In the genomic region with DNA sequence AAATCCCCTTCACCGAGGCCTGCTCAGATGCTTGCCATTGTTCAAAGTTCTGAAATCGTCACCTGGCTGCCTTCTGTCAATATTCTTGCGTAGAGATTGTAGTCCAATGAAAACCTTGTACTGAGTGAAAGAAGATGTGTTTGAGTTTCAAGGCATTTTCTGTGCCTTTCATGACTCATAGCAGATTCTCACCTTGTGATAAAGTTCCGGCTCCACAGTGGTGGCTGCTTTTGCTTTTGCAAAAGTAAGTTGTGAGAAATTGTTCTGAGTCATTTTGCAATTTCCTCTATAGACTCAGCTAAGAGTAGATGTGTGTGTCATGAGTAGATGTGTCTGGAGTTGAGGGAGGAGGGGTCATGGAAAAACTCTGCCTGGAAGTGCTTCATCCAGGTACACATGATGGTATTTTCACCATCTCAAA, we compare ENCODE assay signal across 9 cellular contexts.
DNase-seq lines count a peak whose midpoint lies in the region; ATAC-seq and TF ChIP-seq lines count a peak whose summit lies in the region.
"Had no signal": no experiment of that assay in that cellular context is flagged by ENCODE, and none has a peak within 500 bp of the region (broad histone marks: within the 10 kb centered on the region; RNA-seq: fewer than 3 reads in every experiment).

No MANE protein-coding gene starts in this region.

- no peak overlapping the region for H3K4me3 ChIP-seq in RWPE2 (ENCODE audit: severe bottlenecking)
- H3K4me3 ChIP-seq: BLaER1 had no signal

- peaks cover 14% of the 10 kb centered on the region for H3K4me1 ChIP-seq in RWPE2 (ENCODE audit: insufficient read depth, poor library complexity, severe bottlenecking)
- H3K4me1 ChIP-seq: BLaER1 had no signal

- no peaks in the 10 kb centered on the region for H3K9me3 ChIP-seq in RWPE2 (ENCODE audit: severe bottlenecking)
- H3K9me3 ChIP-seq: BLaER1 had no signal

- ATAC-seq in activated CD4-positive, CD25-positive, alpha-beta regulatory T cell treated with anti-CD3 and anti-CD28 coated beads, Interleukin-2, amount 50 U/mL, for 24 hours = peak; percentile 92 to 93
- ATAC-seq in HG02885 (IDR thresholded peaks at IDR 0.05; ENCODE audit: poor library complexity, unreplicated experiment) = peak; percentile 97
- peak; percentile 98 for ATAC-seq in RWPE2 (ENCODE audit: low read depth)

- H3K36me3 ChIP-seq in RWPE2 (ENCODE audit: low read depth) = no peaks in the 10 kb centered on the region
- H3K36me3 ChIP-seq: BLaER1 had no signal

- H3K27ac ChIP-seq in RWPE2 (ENCODE audit: poor library complexity, severe bottlenecking) (peak overlapping the region; percentile 71), caudate nucleus (ENCODE audit: low read depth, low read length) (peak overlapping the region; percentile 26)
- H3K27ac ChIP-seq: BLaER1 had no signal

- DNase-seq in activated CD4-positive, CD25-positive, alpha-beta regulatory T cell treated with anti-CD3 and anti-CD28 coated beads, Interleukin-2, amount 50 U/mL, for 72 hours = no peak
- DNase-seq in RWPE2 (ENCODE audit: low spot score) (no peak), caudate nucleus (lab: John Stamatoyannopoulos, UW) (peak in 22 of 61 donors; percentile 17 to 82 (median 48)), NCI-H2196 treated with DMSO at 0.1 percent for 48 hours (lab: John Stamatoyannopoulos, UW; ENCODE audit: unreplicated experiment) (no peak), NCI-H748 (lab: John Stamatoyannopoulos, UW; ENCODE audit: unreplicated experiment) (no peak)
- peak; percentile 47 for DNase-seq in stimulated activated CD4-positive, alpha-beta T cell treated with anti-CD3 and anti-CD28 coated beads, Interleukin-4, amount 100 ng/mL, for 1 hour

- TF ChIP-seq CTCF in RWPE2 (IDR thresholded peaks at IDR 0.05; ENCODE audit: poor library complexity, severe bottlenecking) = no peak

- no peaks in the 10 kb centered on the region for H3K27me3 ChIP-seq in RWPE2 (ENCODE audit: insufficient read depth, poor library complexity, severe bottlenecking)
- H3K27me3 ChIP-seq: BLaER1 had no signal
